1 cellular context compared by ENCODE assay signal in the genomic region with DNA sequence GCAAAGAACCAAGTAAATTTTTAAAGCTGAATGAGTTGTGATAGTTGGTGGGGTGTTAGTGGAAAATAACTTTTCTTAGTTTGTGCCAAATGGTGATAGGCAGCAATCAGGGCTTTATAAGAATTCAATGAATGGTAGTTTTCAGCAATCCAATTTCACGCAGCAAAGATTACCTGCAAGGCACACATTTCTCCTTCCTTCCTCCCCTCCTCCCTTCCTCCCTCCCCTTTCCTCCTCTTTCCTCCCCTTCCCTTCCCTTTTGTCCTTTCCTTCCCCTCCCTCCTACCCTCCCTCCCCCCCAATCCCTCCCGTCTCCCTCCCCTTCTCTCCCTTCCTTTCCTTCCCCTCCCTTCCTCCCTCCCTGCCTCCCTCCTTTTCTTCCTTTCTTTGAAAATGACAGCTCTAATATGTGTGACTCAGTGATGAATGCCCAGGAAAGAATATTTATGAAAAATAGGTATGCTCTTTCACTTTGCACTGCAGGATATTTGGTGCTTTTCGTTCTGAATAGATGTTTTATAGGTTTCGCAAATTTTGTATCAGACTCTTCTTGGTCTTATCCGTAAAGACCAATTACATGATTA.
TF ChIP-seq lines count a peak whose summit lies in the region.

No MANE protein-coding gene starts in this region.

TF ChIP-seq in GM23338, 12 proteins besides CTCF, POLR2A, EP300 and RAD21 (continued from another document):
- TF ChIP-seq POLR2AphosphoS5 (IDR thresholded peaks at IDR 0.05; ENCODE audit: low read depth) (no peak), JUNB (IDR thresholded peaks at IDR 0.05; ENCODE audit: unreplicated experiment) (no peak), ZNF331 (CRISPR knock-in tag; IDR thresholded peaks at IDR 0.05; ENCODE audit: low read depth) (no peak), EZH2 (IDR thresholded peaks at IDR 0.05; ENCODE audit: low read depth, unreplicated experiment) (no peak)
- TF ChIP-seq, protein P1, sequence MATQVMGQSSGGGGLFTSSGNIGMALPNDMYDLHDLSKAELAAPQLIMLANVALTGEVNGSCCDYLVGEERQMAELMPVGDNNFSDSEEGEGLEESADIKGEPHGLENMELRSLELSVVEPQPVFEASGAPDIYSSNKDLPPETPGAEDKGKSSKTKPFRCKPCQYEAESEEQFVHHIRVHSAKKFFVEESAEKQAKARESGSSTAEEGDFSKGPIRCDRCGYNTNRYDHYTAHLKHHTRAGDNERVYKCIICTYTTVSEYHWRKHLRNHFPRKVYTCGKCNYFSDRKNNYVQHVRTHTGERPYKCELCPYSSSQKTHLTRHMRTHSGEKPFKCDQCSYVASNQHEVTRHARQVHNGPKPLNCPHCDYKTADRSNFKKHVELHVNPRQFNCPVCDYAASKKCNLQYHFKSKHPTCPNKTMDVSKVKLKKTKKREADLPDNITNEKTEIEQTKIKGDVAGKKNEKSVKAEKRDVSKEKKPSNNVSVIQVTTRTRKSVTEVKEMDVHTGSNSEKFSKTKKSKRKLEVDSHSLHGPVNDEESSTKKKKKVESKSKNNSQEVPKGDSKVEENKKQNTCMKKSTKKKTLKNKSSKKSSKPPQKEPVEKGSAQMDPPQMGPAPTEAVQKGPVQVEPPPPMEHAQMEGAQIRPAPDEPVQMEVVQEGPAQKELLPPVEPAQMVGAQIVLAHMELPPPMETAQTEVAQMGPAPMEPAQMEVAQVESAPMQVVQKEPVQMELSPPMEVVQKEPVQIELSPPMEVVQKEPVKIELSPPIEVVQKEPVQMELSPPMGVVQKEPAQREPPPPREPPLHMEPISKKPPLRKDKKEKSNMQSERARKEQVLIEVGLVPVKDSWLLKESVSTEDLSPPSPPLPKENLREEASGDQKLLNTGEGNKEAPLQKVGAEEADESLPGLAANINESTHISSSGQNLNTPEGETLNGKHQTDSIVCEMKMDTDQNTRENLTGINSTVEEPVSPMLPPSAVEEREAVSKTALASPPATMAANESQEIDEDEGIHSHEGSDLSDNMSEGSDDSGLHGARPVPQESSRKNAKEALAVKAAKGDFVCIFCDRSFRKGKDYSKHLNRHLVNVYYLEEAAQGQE (IDR thresholded peaks at IDR 0.05; ENCODE audit: unreplicated experiment): no peak
- TF ChIP-seq, protein P2, sequence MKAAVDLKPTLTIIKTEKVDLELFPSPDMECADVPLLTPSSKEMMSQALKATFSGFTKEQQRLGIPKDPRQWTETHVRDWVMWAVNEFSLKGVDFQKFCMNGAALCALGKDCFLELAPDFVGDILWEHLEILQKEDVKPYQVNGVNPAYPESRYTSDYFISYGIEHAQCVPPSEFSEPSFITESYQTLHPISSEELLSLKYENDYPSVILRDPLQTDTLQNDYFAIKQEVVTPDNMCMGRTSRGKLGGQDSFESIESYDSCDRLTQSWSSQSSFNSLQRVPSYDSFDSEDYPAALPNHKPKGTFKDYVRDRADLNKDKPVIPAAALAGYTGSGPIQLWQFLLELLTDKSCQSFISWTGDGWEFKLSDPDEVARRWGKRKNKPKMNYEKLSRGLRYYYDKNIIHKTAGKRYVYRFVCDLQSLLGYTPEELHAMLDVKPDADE (IDR thresholded peaks at IDR 0.05): no peak
TF ChIP-seq in GM23338: peak in this region for 0.
